Comparison of ENCODE assay signal across 8 cellular contexts in genomic region chr6:116278853-116279231, GRCh38. TPM values are rescaled to one million over a fixed set of nuclear protein-coding genes. Genes with fewer than 3 reads are reported as not detected.
DNase-seq lines count a peak whose midpoint lies in the region; ATAC-seq and TF ChIP-seq lines count a peak whose summit lies in the region.

No MANE protein-coding gene starts in this region.

- H3K4me1 Mint-ChIP-seq in activated CD8-positive, alpha-beta T cell treated with anti-CD3 and anti-CD28 coated beads, Interleukin-2, amount 10 ng/mL, durations not matched to agents 7 days and 5 days (ENCODE audit: low read depth): peaks cover 46% of the 10 kb centered on the region

- intact Hi-C loops in psoas muscle (cut with DNase I): loop anchor here in 1 of 2 donors (2.0 kb wide), 1 partner anchor 286 kb away; no protein-coding TSS in a partner anchor

- 9 to 12% (median 9%) methylated on average over 12 of the region's 12 CpGs for WGBS in psoas muscle, 3 donors

- H3K36me3 ChIP-seq in cardiac muscle cell (no peaks in the 10 kb centered on the region), psoas muscle (ENCODE audit: insufficient read depth in 1 of 2, low read depth in 1 of 2) (peaks cover 0 to 17% of the 10 kb centered on the region in 2 donors)

- H3K27ac ChIP-seq in C4-2B (peak overlapping the region; percentile 95), cardiac muscle cell (peak overlapping the region; percentile 92), psoas muscle (peak overlapping the region; percentile 96)

- POLR2A ChIA-PET in activated CD8-positive, alpha-beta T cell treated with anti-CD3 and anti-CD28 coated beads, Interleukin-2, amount 10 ng/mL, durations not matched to agents 7 days and 5 days (lab: Charles Lee): interaction anchor here (0.6 to 4.4 kb wide), 13 partner anchors 8 to 403 kb away, joined by 3 to 51 read pairs (median 4); partner anchors contain the start of genes KPNA5, NT5DC1, RWDD1 and TSPYL4

- peak overlapping the region; percentile 98 for H3K27ac Mint-ChIP-seq in activated CD8-positive, alpha-beta T cell treated with anti-CD3 and anti-CD28 coated beads, Interleukin-2, amount 10 ng/mL, durations not matched to agents 7 days and 5 days

- H3K4me3 ChIP-seq in cardiac muscle cell (peak overlapping the region; percentile 75), psoas muscle (peak overlapping the region; percentile 91)

- peaks cover 30% of the 10 kb centered on the region for H3K4me1 ChIP-seq in cardiac muscle cell (ENCODE audit: low read depth)
- H3K4me1 ChIP-seq in psoas muscle: peaks cover 58% of the 10 kb centered on the region

- no peaks in the 10 kb centered on the region for H3K27me3 ChIP-seq in cardiac muscle cell
- no peaks in the 10 kb centered on the region for H3K27me3 ChIP-seq in psoas muscle (ENCODE audit: insufficient read depth in 3 of 3, low read length in 2 of 3)

- H3K36me3 Mint-ChIP-seq in activated CD8-positive, alpha-beta T cell treated with anti-CD3 and anti-CD28 coated beads, Interleukin-2, amount 10 ng/mL, durations not matched to agents 7 days and 5 days (ENCODE audit: low read depth): peaks cover 43% of the 10 kb centered on the region

- no peaks in the 10 kb centered on the region for H3K9me3 Mint-ChIP-seq in activated CD8-positive, alpha-beta T cell treated with anti-CD3 and anti-CD28 coated beads, Interleukin-2, amount 10 ng/mL, durations not matched to agents 7 days and 5 days (ENCODE audit: insufficient read depth)

- no peak for DNase-seq in activated CD8-positive, alpha-beta T cell treated with anti-CD3 and anti-CD28 coated beads, Interleukin-2, amount 10 ng/mL, durations not matched to agents 7 days and 5 days
- DNase-seq in cardiac muscle cell (ENCODE audit: low read depth in 1 of 2, low spot score in 1 of 2): peak in 1 of 2 donors; percentile 67
- peak; percentile 67 to 79 for DNase-seq in psoas muscle
- no peak for DNase-seq in NCI-H1436 (lab: John Stamatoyannopoulos, UW)
- no peak for DNase-seq in effector CD4-positive, alpha-beta T cell

- CTCF ChIA-PET in activated CD8-positive, alpha-beta T cell treated with anti-CD3 and anti-CD28 coated beads, Interleukin-2, amount 10 ng/mL, durations not matched to agents 7 days and 5 days (lab: Charles Lee): interaction anchor here (1.0 to 3.0 kb wide), 7 partner anchors 8 to 292 kb away, joined by 3 to 13 read pairs (median 9); partner anchors contain the start of gene RWDD1

- H3K9me3 ChIP-seq in cardiac muscle cell (ENCODE audit: low read depth) (no peaks in the 10 kb centered on the region), psoas muscle (no peaks in the 10 kb centered on the region)

- TF ChIP-seq CTCF in C4-2B (conservative IDR thresholded peaks at IDR 0.05): no peak
- TF ChIP-seq CTCF in cardiac muscle cell (IDR thresholded peaks at IDR 0.05; ENCODE audit: low read depth, low read length): no peak
- TF ChIP-seq CTCF in psoas muscle (IDR thresholded peaks at IDR 0.05): no peak

- ATAC-seq in HG02759 (IDR thresholded peaks at IDR 0.05; ENCODE audit: unreplicated experiment) (peak; percentile 2), psoas muscle (peak; percentile 45 to 56 (median 52)), HG02852 (IDR thresholded peaks at IDR 0.05; ENCODE audit: unreplicated experiment) (no peak)
- ATAC-seq in activated CD8-positive, alpha-beta T cell treated with anti-CD3 and anti-CD28 coated beads, Interleukin-2, amount 10 ng/mL, durations not matched to agents 7 days and 5 days: no peak

- H3K4me3 Mint-ChIP-seq in activated CD8-positive, alpha-beta T cell treated with anti-CD3 and anti-CD28 coated beads, Interleukin-2, amount 10 ng/mL, durations not matched to agents 7 days and 5 days: peak overlapping the region; percentile 96

- H3K27me3 Mint-ChIP-seq in activated CD8-positive, alpha-beta T cell treated with anti-CD3 and anti-CD28 coated beads, Interleukin-2, amount 10 ng/mL, durations not matched to agents 7 days and 5 days (ENCODE audit: low read depth): no peaks in the 10 kb centered on the region

RNA-seq across cellular contexts. Expression of gene TSPYL1, which starts 0.9 kb away (rescaled TPM):
- 10 to 100 TPM; 37.8 to 38.4 TPM for total RNA-seq in activated CD8-positive, alpha-beta T cell treated with anti-CD3 and anti-CD28 coated beads, Interleukin-2, amount 10 ng/mL, durations not matched to agents 7 days and 5 days
- total RNA-seq in cardiac muscle cell (59.9 and 65.2 TPM in 2 replicates), psoas muscle (100 to 1,000 TPM in 3 of 4 donors, 10 to 100 TPM in 1; 96.3 to 174 (median 130) TPM)
- polyA plus RNA-seq in cardiac muscle cell (40.8 and 52.3 TPM in 2 replicates), psoas muscle (10 to 100 TPM; 20.5 to 55.1 (median 23.3) TPM)

RNA-seq across cellular contexts. Expression of gene TSPYL4, which starts 25.0 kb away (rescaled TPM):
- total RNA-seq in activated CD8-positive, alpha-beta T cell treated with anti-CD3 and anti-CD28 coated beads, Interleukin-2, amount 10 ng/mL, durations not matched to agents 7 days and 5 days: 10 to 100 TPM; 19.3 to 19.8 TPM
- total RNA-seq in cardiac muscle cell (43.1 and 54.1 TPM in 2 replicates), psoas muscle (10 to 100 TPM in 1 of 4 donors, 1 to 10 TPM in 3; 3.8 to 10.1 (median 7.6) TPM)
- polyA plus RNA-seq in cardiac muscle cell (38.2 and 43.4 TPM in 2 replicates), psoas muscle (1 to 10 TPM; 2.8 to 6.6 (median 2.9) TPM)

Comparison
In these comparisons a context has a peak if more than half of its experiments do, and no peak if none do; other contexts are left out.
1. ATAC-seq: peak in HG02759 (single experiment) and psoas muscle (4 of 4); none in activated CD8-positive, alpha-beta T cell treated with anti-CD3 and anti-CD28 coated beads, Interleukin-2, amount 10 ng/mL, durations not matched to agents 7 days and 5 days (single experiment) and HG02852 (single experiment).
2. DNase-seq: peak in psoas muscle (2 of 2); none in activated CD8-positive, alpha-beta T cell treated with anti-CD3 and anti-CD28 coated beads, Interleukin-2, amount 10 ng/mL, durations not matched to agents 7 days and 5 days (single experiment), NCI-H1436 (single experiment) and effector CD4-positive, alpha-beta T cell (single experiment).
3. Peak in every context shown above with its lines, with median percentiles within 50 percentile points of each other: H3K27ac ChIP-seq.